ENCODE assay signal across 25 cellular contexts in genomic region chr1:81880781-81881180, GRCh38.
"Had no signal": no experiment of that assay in that cellular context is flagged by ENCODE, and none has a peak within 500 bp of the region (broad histone marks: within the 10 kb centered on the region; RNA-seq: fewer than 3 reads in every experiment).

No MANE protein-coding gene starts in this region.

- H3K27ac ChIP-seq: coronary artery, dorsolateral prefrontal cortex, esophagus squamous epithelium, heart right ventricle, left ventricle myocardium inferior, skin epidermis, testis, transverse colon had no signal

- H3K4me3 ChIP-seq: coronary artery, dorsolateral prefrontal cortex, esophagus squamous epithelium, heart right ventricle, left ventricle myocardium inferior, lung, skin epidermis, testis, transverse colon had no signal

- H3K27me3 Mint-ChIP-seq: activated B cell treated with CpG ODN at 0.5 μM for 24 hours; activated CD8-positive, alpha-beta T cell treated with anti-CD3 and anti-CD28 coated beads for 36 hours; activated T-helper 17 cell treated with anti-CD3 and anti-CD28 coated beads, Interleukin-2, amount 50 U/mL, for 72 hours; naive B cell had no signal

- H3K4me3 Mint-ChIP-seq: activated B cell treated with CpG ODN at 0.5 μM for 24 hours; activated CD8-positive, alpha-beta T cell treated with anti-CD3 and anti-CD28 coated beads for 36 hours; activated T-cell treated with anti-CD3 and anti-CD28 coated beads, Interleukin-2, amount 50 U/mL, for 4 hours; activated T-helper 17 cell treated with anti-CD3 and anti-CD28 coated beads, Interleukin-2, amount 50 U/mL, for 72 hours; mesothelial cell of epicardium; naive B cell had no signal

- ATAC-seq: activated CD8-positive, alpha-beta T cell treated with anti-CD3 and anti-CD28 coated beads for 36 hours; activated naive CD4-positive, alpha-beta T cell treated with anti-CD3 and anti-CD28 coated beads, Interleukin-2, amount 50 U/mL, for 72 hours; activated T-cell treated with anti-CD3 and anti-CD28 coated beads, Interleukin-2, amount 50 U/mL, for 4 hours; activated T-helper 17 cell treated with anti-CD3 and anti-CD28 coated beads, Interleukin-2, amount 50 U/mL, for 72 hours; heart right ventricle; sciatic nerve; stimulated activated naive CD8-positive, alpha-beta T cell treated with anti-CD3 and anti-CD28 coated beads, Interleukin-15, Interleukin-2, amounts not matched to agents 100 U/mL and 50 U/mL, for 24 hours had no signal

- H3K9me3 Mint-ChIP-seq: activated naive CD4-positive, alpha-beta T cell treated with anti-CD3 and anti-CD28 coated beads, Interleukin-2, amount 50 U/mL, for 72 hours; activated T-cell treated with anti-CD3 and anti-CD28 coated beads, Interleukin-2, amount 50 U/mL, for 4 hours; mesothelial cell of epicardium had no signal

- DNase-seq: activated B cell treated with CpG ODN at 0.5 μM for 24 hours; activated CD4-positive, alpha-beta T cell treated with anti-CD3 and anti-CD28 coated beads, Interleukin-2, amount 50 U/mL, for 1 hour; activated CD8-positive, alpha-beta T cell treated with anti-CD3 and anti-CD28 coated beads for 36 hours; activated T-cell treated with anti-CD3 and anti-CD28 coated beads, Interleukin-2, amount 50 U/mL, for 4 hours; dorsolateral prefrontal cortex; effector memory CD4-positive, alpha-beta T cell; esophagus squamous epithelium; foreskin melanocyte; heart right ventricle; islet precursor cell; left ventricle myocardium inferior; naive B cell; stimulated activated CD4-positive, alpha-beta T cell treated with anti-CD3 and anti-CD28 coated beads, Interleukin-12 subunit alpha, Interleukin-12 subunit beta, amount 100 ng/mL, for 4 hours; stimulated activated CD4-positive, alpha-beta T cell treated with anti-CD3 and anti-CD28 coated beads, Interleukin-4, amount 100 ng/mL, for 1 hour; stimulated activated naive CD8-positive, alpha-beta T cell treated with anti-CD3 and anti-CD28 coated beads, Interleukin-15, Interleukin-2, amounts not matched to agents 100 U/mL and 50 U/mL, for 24 hours; T-helper 2 cell; testis; transverse colon had no signal

- H3K4me1 Mint-ChIP-seq: activated B cell treated with CpG ODN at 0.5 μM for 24 hours; activated T-helper 17 cell treated with anti-CD3 and anti-CD28 coated beads, Interleukin-2, amount 50 U/mL, for 72 hours; naive B cell had no signal

- H3K36me3 Mint-ChIP-seq: activated naive CD4-positive, alpha-beta T cell treated with anti-CD3 and anti-CD28 coated beads, Interleukin-2, amount 50 U/mL, for 72 hours; naive B cell had no signal

- H3K27ac Mint-ChIP-seq: activated B cell treated with CpG ODN at 0.5 μM for 24 hours; activated CD8-positive, alpha-beta T cell treated with anti-CD3 and anti-CD28 coated beads for 36 hours; activated naive CD4-positive, alpha-beta T cell treated with anti-CD3 and anti-CD28 coated beads, Interleukin-2, amount 50 U/mL, for 72 hours; activated T-helper 17 cell treated with anti-CD3 and anti-CD28 coated beads, Interleukin-2, amount 50 U/mL, for 72 hours; mesothelial cell of epicardium; naive B cell had no signal
